Comparison of ENCODE assay signal across 21 cellular contexts in the genomic region with DNA sequence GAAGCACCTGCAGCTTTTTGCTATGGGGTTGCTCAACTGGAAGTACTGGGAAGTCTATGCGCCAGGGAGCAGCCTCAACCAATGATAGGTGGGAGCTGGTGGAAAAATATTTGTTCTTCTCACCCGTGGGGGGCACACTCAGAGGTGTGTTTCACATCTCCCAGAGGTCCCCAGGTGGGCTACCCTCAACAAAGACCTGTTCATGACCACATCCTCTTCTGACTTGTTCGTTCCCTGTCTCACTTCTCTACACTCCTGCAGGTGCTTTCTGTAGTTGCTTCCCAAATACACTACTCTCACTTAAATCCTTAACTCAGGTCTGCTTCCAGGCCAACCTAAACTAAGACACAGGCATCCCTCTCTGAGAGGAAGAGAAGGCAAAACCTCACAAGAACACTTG. TPM values are rescaled to one million over a fixed set of nuclear protein-coding genes. Genes with fewer than 3 reads are reported as not detected.
"Had no signal": no experiment of that assay in that cellular context is flagged by ENCODE, and none has a peak within 500 bp of the region (broad histone marks: within the 10 kb centered on the region; RNA-seq: fewer than 3 reads in every experiment).

No MANE protein-coding gene starts in this region.

- H3K9me3 ChIP-seq: lower lobe of right lung, psoas muscle, stomach, thyroid gland, uterus had no signal

- DNase-seq: activated CD8-positive, alpha-beta memory T cell treated with anti-CD3 and anti-CD28 coated beads, Interleukin-2, amount 10 ng/mL, durations not matched to agents 7 days and 5 days; activated effector memory CD4-positive, alpha-beta T cell treated with anti-CD3 and anti-CD28 coated beads, Interleukin-2, amount 50 U/mL, for 16 hours; activated T-cell treated with anti-CD3 and anti-CD28 coated beads, Interleukin-2, amount 50 U/mL, for 24 hours; anterior cingulate cortex; dermis blood vessel endothelial cell; erythroblast; immature natural killer cell; left cardiac atrium; lower lobe of right lung; natural killer cell; psoas muscle; stimulated activated CD4-positive, alpha-beta T cell treated with anti-CD3 and anti-CD28 coated beads, Interleukin-2, amount 100 ng/mL, for 24 hours; stomach; thyroid gland; uterus had no signal

- H3K27ac ChIP-seq: lower lobe of right lung, psoas muscle, stomach, thyroid gland, uterus had no signal

- H3K4me1 ChIP-seq: psoas muscle, uterus had no signal

- H3K36me3 ChIP-seq: lower lobe of right lung, stomach, thyroid gland, uterus had no signal

- H3K27me3 Mint-ChIP-seq: activated naive CD8-positive, alpha-beta T cell; activated T-cell treated with anti-CD3 and anti-CD28 coated beads, Interleukin-2, amount 50 U/mL, for 24 hours had no signal

- H3K4me3 ChIP-seq: lower lobe of right lung, psoas muscle, stomach, thyroid gland, uterus had no signal

- H3K27ac Mint-ChIP-seq: activated CD8-positive, alpha-beta memory T cell treated with anti-CD3 and anti-CD28 coated beads, Interleukin-2, amount 10 ng/mL, durations not matched to agents 7 days and 5 days; activated naive CD8-positive, alpha-beta T cell; activated T-cell treated with anti-CD3 and anti-CD28 coated beads, Interleukin-2, amount 50 U/mL, for 24 hours; immature natural killer cell; natural killer cell had no signal

- H3K27me3 ChIP-seq: stomach, thyroid gland, uterus had no signal

- ATAC-seq: activated CD4-positive, CD25-positive, alpha-beta regulatory T cell treated with anti-CD3 and anti-CD28 coated beads, Interleukin-2, amount 50 U/mL, for 24 hours; activated CD8-positive, alpha-beta memory T cell treated with anti-CD3 and anti-CD28 coated beads, Interleukin-2, amount 10 ng/mL, durations not matched to agents 7 days and 5 days; left cardiac atrium; lower lobe of right lung; natural killer cell; psoas muscle; sciatic nerve had no signal

- H3K36me3 Mint-ChIP-seq: activated CD8-positive, alpha-beta memory T cell treated with anti-CD3 and anti-CD28 coated beads, Interleukin-2, amount 10 ng/mL, durations not matched to agents 7 days and 5 days; activated naive CD8-positive, alpha-beta T cell; immature natural killer cell; natural killer cell had no signal

- H3K4me1 Mint-ChIP-seq: immature natural killer cell had no signal

- H3K4me3 Mint-ChIP-seq: activated CD8-positive, alpha-beta memory T cell treated with anti-CD3 and anti-CD28 coated beads, Interleukin-2, amount 10 ng/mL, durations not matched to agents 7 days and 5 days; activated naive CD8-positive, alpha-beta T cell; activated T-cell treated with anti-CD3 and anti-CD28 coated beads, Interleukin-2, amount 50 U/mL, for 24 hours; immature natural killer cell; natural killer cell had no signal

- H3K9me3 Mint-ChIP-seq: activated T-cell treated with anti-CD3 and anti-CD28 coated beads, Interleukin-2, amount 50 U/mL, for 24 hours; immature natural killer cell; natural killer cell had no signal

RNA-seq across cellular contexts. Expression of a gene that starts 3.7 kb away (rescaled TPM):
- total RNA-seq: activated CD8-positive, alpha-beta memory T cell treated with anti-CD3 and anti-CD28 coated beads, Interleukin-2, amount 10 ng/mL, durations not matched to agents 7 days and 5 days; cerebellum; dermis blood vessel endothelial cell; mononuclear cell; natural killer cell; T-helper 2 cell treated with Interferon-gamma antibody and Interleukin-4, amounts not matched to agents 100 ng/mL and 5 ng/mL, for 36 hours had no signal
- polyA plus RNA-seq: immature natural killer cell had no signal
